Comparison of ENCODE assay signal across 16 cellular contexts in genomic region chr13:44908712-44909111, GRCh38.
A peak's percentile ranks its signal among the peaks of the same experiment; 100 is the strongest.
DNase-seq lines count a peak whose midpoint lies in the region; ATAC-seq and TF ChIP-seq lines count a peak whose summit lies in the region.
"Had no signal": no experiment of that assay in that cellular context is flagged by ENCODE, and none has a peak within 500 bp of the region (broad histone marks: within the 10 kb centered on the region; RNA-seq: fewer than 3 reads in every experiment).

No MANE protein-coding gene starts in this region.

- peaks cover 7% of the 10 kb centered on the region for H3K9me3 ChIP-seq in mesenchymal stem cell (ENCODE audit: control insufficient read depth, low read length)

- no peak for TF ChIP-seq CTCF in GM12865 (IDR thresholded peaks at IDR 0.05; ENCODE audit: insufficient read depth, low read depth, low read length, missing control alignments)
- no peak for TF ChIP-seq CTCF in GM23338 (conservative IDR thresholded peaks at IDR 0.05; ENCODE audit: low read depth in 2 of 2)
- no peak for TF ChIP-seq CTCF in brain (conservative IDR thresholded peaks at IDR 0.05)
- no peak for TF ChIP-seq CTCF in coronary artery (IDR thresholded peaks at IDR 0.05)

- H3K4me1 ChIP-seq in GM23338 (ENCODE audit: insufficient read depth) (peaks cover 6% of the 10 kb centered on the region), mesenchymal stem cell (ENCODE audit: control insufficient read depth, insufficient read depth, low read depth, low read length) (peaks cover 3% of the 10 kb centered on the region)
- H3K4me1 ChIP-seq: BE2C, Caco-2 had no signal

- no peak overlapping the region for H3K4me3 Mint-ChIP-seq in GM23338
- H3K4me3 Mint-ChIP-seq in brain = no peak overlapping the region
- H3K4me3 Mint-ChIP-seq in immature natural killer cell = peak overlapping the region in 1 of 5 donors; percentile 25
- H3K4me3 Mint-ChIP-seq: CD4-positive, CD25-positive, alpha-beta regulatory T cell had no signal

- H3F3A ChIP-seq in GM23338 (replicated peaks; ENCODE audit: low read depth) = no peaks in the 10 kb centered on the region

- no peaks in the 10 kb centered on the region for H3K79me2 ChIP-seq in GM23338 (replicated peaks; ENCODE audit: insufficient read depth)

- H2AK5ac ChIP-seq in mesenchymal stem cell (ENCODE audit: low read length, severe bottlenecking) = no peak overlapping the region

- no peak overlapping the region for H4K8ac ChIP-seq in mesenchymal stem cell (ENCODE audit: low read length)

- no peaks in the 10 kb centered on the region for H4K20me1 ChIP-seq in GM23338 (replicated peaks; ENCODE audit: insufficient read depth)

- peak; percentile 20 for DNase-seq in GM12865 (ENCODE audit: low read depth)
- no peak for DNase-seq in GM23338 (ENCODE audit: low spot score)
- DNase-seq in immature natural killer cell = peak; percentile 16 to 41 (median 20)
- DNase-seq in effector CD4-positive, alpha-beta T cell = no peak
- no peak for DNase-seq in coronary artery (ENCODE audit: low spot score)
- DNase-seq in mesenchymal stem cell = no peak
- DNase-seq: ACHN; BE2C; C1 segment of cervical spinal cord; Caco-2; CD4-positive, CD25-positive, alpha-beta regulatory T cell; GDM1; HCEC 1CT; IMR-90 had no signal

- H3K27ac ChIP-seq in GM23338 (ENCODE audit: low read depth) (no peak overlapping the region), coronary artery (no peak overlapping the region), mesenchymal stem cell (ENCODE audit: low read length, poor library complexity, severe bottlenecking) (no peak overlapping the region)

- H3K4me1 Mint-ChIP-seq in GM23338 (peaks cover 28% of the 10 kb centered on the region), brain (peaks cover 63% of the 10 kb centered on the region), immature natural killer cell (peaks cover 12 to 22% of the 10 kb centered on the region in 2 donors)

- H3K9me2 ChIP-seq in GM23338 (ENCODE audit: insufficient read depth) = no peaks in the 10 kb centered on the region

- no peak overlapping the region for H2BK120ac ChIP-seq in mesenchymal stem cell (ENCODE audit: low read depth, low read length)

- H3K4ac ChIP-seq in mesenchymal stem cell (ENCODE audit: low read depth in 1 of 2, low read length in 2 of 2) = no peak overlapping the region

- no peak overlapping the region for H3K18ac ChIP-seq in mesenchymal stem cell (ENCODE audit: low read depth in 1 of 2, low read length in 2 of 2)

- peaks cover 18% of the 10 kb centered on the region for H3K36me3 Mint-ChIP-seq in GM23338 (ENCODE audit: low read depth)
- H3K36me3 Mint-ChIP-seq in brain = no peaks in the 10 kb centered on the region
- peaks cover 0 to 3% (median 0%) of the 10 kb centered on the region in 3 donors for H3K36me3 Mint-ChIP-seq in immature natural killer cell
- H3K36me3 Mint-ChIP-seq: CD4-positive, CD25-positive, alpha-beta regulatory T cell had no signal

- no peak overlapping the region for H3K14ac ChIP-seq in mesenchymal stem cell (ENCODE audit: low read length in 2 of 2)

- H3K9me3 Mint-ChIP-seq in GM23338 (peaks cover 24% of the 10 kb centered on the region), brain (peaks cover 6 to 18% (median 7%) of the 10 kb centered on the region in 5 experiments), immature natural killer cell (peaks cover 0 to 3% (median 0%) of the 10 kb centered on the region in 6 donors)

- H3K4me2 ChIP-seq in GM23338 (no peak overlapping the region), mesenchymal stem cell (ENCODE audit: low read length, poor library complexity, severe bottlenecking) (no peak overlapping the region)

- peaks cover 7% of the 10 kb centered on the region for H3K27me3 Mint-ChIP-seq in GM23338 (ENCODE audit: insufficient read depth, low read depth, poor library complexity)
- H3K27me3 Mint-ChIP-seq in brain = peaks cover 4% of the 10 kb centered on the region
- H3K27me3 Mint-ChIP-seq in immature natural killer cell (ENCODE audit: low read depth in 3 of 3) = peaks cover 0 to 4% (median 2%) of the 10 kb centered on the region in 3 donors

- no peak for ATAC-seq in GM23338
- ATAC-seq: K562 had no signal

- H2BK12ac ChIP-seq in mesenchymal stem cell (ENCODE audit: low read length in 2 of 2) = no peak overlapping the region

- H2AFZ ChIP-seq in GM23338 = peak overlapping the region; percentile 57; the same call in 1 of the 2 replicates
- H2AFZ ChIP-seq in mesenchymal stem cell (ENCODE audit: low read depth, low read length) = no peak overlapping the region

- no peak overlapping the region for H3K9ac ChIP-seq in mesenchymal stem cell (ENCODE audit: low read length)

- H3K36me3 ChIP-seq in GM23338 (ENCODE audit: insufficient read depth) (no peaks in the 10 kb centered on the region), mesenchymal stem cell (ENCODE audit: control insufficient read depth in 1 of 2, insufficient read depth in 2 of 2, low read depth in 1 of 2, low read length in 2 of 2) (peaks cover 0 to 3% of the 10 kb centered on the region in 2 experiments)
- H3K36me3 ChIP-seq: BE2C had no signal

- H3K79me1 ChIP-seq in mesenchymal stem cell (replicated peaks; ENCODE audit: low read length, poor library complexity, severe bottlenecking) = no peaks in the 10 kb centered on the region

- 85% methylated on average over 3 of the region's 5 CpGs for WGBS in mesenchymal stem cell

- H3K27ac Mint-ChIP-seq in GM23338 (no peak overlapping the region), brain (peak overlapping the region; percentile 9 to 79 (median 39)), immature natural killer cell (peak overlapping the region in 1 of 6 donors; percentile 3)
- H3K27ac Mint-ChIP-seq: CD4-positive, CD25-positive, alpha-beta regulatory T cell had no signal

- no peak overlapping the region for H3K23ac ChIP-seq in mesenchymal stem cell (ENCODE audit: low read length in 2 of 2)

- H4K91ac ChIP-seq in mesenchymal stem cell (ENCODE audit: low read length) = no peak overlapping the region

- H3K27me3 ChIP-seq in GM23338 (ENCODE audit: insufficient read depth) (no peaks in the 10 kb centered on the region), mesenchymal stem cell (ENCODE audit: control insufficient read depth in 1 of 2, insufficient read depth in 1 of 2, low read length in 2 of 2) (no peaks in the 10 kb centered on the region)
- H3K27me3 ChIP-seq: BE2C had no signal

- no peak overlapping the region for H3K4me3 ChIP-seq in GM12865 (ENCODE audit: low read depth, low read length)
- H3K4me3 ChIP-seq in GM23338 = no peak overlapping the region
- no peak overlapping the region for H3K4me3 ChIP-seq in coronary artery
- no peak overlapping the region for H3K4me3 ChIP-seq in mesenchymal stem cell (ENCODE audit: insufficient read depth in 1 of 2, low read depth in 1 of 2, low read length in 2 of 2)
- H3K4me3 ChIP-seq: K562 had no signal

- no peak overlapping the region for H2BK5ac ChIP-seq in mesenchymal stem cell (ENCODE audit: low read depth, low read length, poor library complexity, severe bottlenecking)

- H2BK15ac ChIP-seq in mesenchymal stem cell (ENCODE audit: low read depth, poor library complexity, severe bottlenecking) = no peak overlapping the region

Comparison
In these comparisons a context has a peak if more than half of its experiments do, and no peak if none do; other contexts are left out.
1. DNase-seq: peak in GM12865 (single experiment) and immature natural killer cell (3 of 3); none in GM23338 (single experiment), effector CD4-positive, alpha-beta T cell (single experiment), coronary artery (single experiment) and mesenchymal stem cell (single experiment).